In the genomic region with DNA sequence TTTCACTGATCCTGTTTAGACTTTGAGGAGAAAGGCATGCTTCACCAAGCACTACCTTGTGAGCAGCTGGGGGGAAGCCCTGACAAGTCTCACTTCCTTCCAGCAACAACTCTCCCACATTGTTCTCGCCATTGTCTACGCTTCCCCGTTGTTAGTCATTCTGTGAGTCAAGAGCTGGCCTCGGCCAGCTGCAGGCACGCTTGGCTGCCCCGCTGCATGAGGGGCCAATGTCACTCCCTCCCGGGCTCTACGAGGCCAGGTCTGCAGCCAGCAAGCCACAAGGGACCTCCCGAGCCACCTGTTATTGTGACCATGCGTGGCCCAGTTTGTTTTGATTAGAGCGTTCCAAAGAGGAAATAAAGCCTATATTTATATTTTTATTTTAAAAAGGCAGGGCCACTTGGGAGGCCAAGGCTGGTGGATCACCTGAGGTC, we compare ENCODE assay signal across 8 cellular contexts.
DNase-seq lines count a peak whose midpoint lies in the region; ATAC-seq and TF ChIP-seq lines count a peak whose summit lies in the region.

No MANE protein-coding gene starts in this region.

- H3K27ac Mint-ChIP-seq in immature natural killer cell: no peak overlapping the region

- H3K4me3 Mint-ChIP-seq in immature natural killer cell: no peak overlapping the region

- no peaks in the 10 kb centered on the region for H3K4me1 Mint-ChIP-seq in immature natural killer cell

- H3K9me3 Mint-ChIP-seq in immature natural killer cell: no peaks in the 10 kb centered on the region

- ATAC-seq in GM21737 (IDR thresholded peaks at IDR 0.05; ENCODE audit: unreplicated experiment): peak; percentile 99

- H3K27me3 ChIP-seq in mucosa of rectum (ENCODE audit: control insufficient read depth in 2 of 2, insufficient read depth in 2 of 2, low read length in 2 of 2): no peaks in the 10 kb centered on the region

- H3K4me3 ChIP-seq in astrocyte of the cerebellum (ENCODE audit: low read depth, low read length) (no peak overlapping the region), mucosa of rectum (ENCODE audit: low read length in 2 of 2) (no peak overlapping the region)

- H3K36me3 Mint-ChIP-seq in immature natural killer cell: peaks cover 0 to 7% (median 0%) of the 10 kb centered on the region in 3 donors

- H3K9ac ChIP-seq in mucosa of rectum (ENCODE audit: low read depth in 1 of 2, low read length in 2 of 2): no peak overlapping the region

- no peaks in the 10 kb centered on the region for H3K36me3 ChIP-seq in mucosa of rectum (ENCODE audit: control insufficient read depth in 2 of 2, insufficient read depth in 2 of 2, low read length in 2 of 2)

- H3K27ac ChIP-seq in mucosa of rectum (ENCODE audit: low read depth in 2 of 2, low read length in 2 of 2): peak overlapping the region; percentile 16 to 20

- in situ Hi-C loops in KBM-7 (cut with MboI; ENCODE audit: low pct_unique_long_range_greater_than_20kb, low sequenced_read_pairs): no loop called here
- in situ Hi-C loops in astrocyte of the cerebellum (cut with HindIII; ENCODE audit: low sequenced_read_pairs): no loop called here

- peaks cover 0 to 3% of the 10 kb centered on the region in 2 donors for H3K4me1 ChIP-seq in mucosa of rectum (ENCODE audit: control insufficient read depth in 2 of 2, insufficient read depth in 2 of 2, low read length in 2 of 2)

- no peaks in the 10 kb centered on the region for H3K9me3 ChIP-seq in mucosa of rectum (ENCODE audit: control insufficient read depth in 2 of 2, low read length in 2 of 2)

- no peak for TF ChIP-seq CTCF in astrocyte of the cerebellum (IDR thresholded peaks at IDR 0.05; ENCODE audit: low read depth, low read length, missing control alignments)

- DNase-seq in NCI-H748 (lab: John Stamatoyannopoulos, UW; ENCODE audit: unreplicated experiment): peak; percentile 23
- DNase-seq in NCI-H748 treated with DMSO at 0.1 percent for 48 hours (lab: John Stamatoyannopoulos, UW): no peak
- DNase-seq in KBM-7: peak; percentile 80
- DNase-seq in astrocyte of the cerebellum (ENCODE audit: low read depth): peak; percentile 75
- no peak for DNase-seq in SW480 (ENCODE audit: low spot score)
- no peak for DNase-seq in immature natural killer cell

- peaks cover 0 to 2% (median 2%) of the 10 kb centered on the region in 3 donors for H3K27me3 Mint-ChIP-seq in immature natural killer cell (ENCODE audit: low read depth in 3 of 3)

Comparison
In these comparisons a context has a peak if more than half of its experiments do, and no peak if none do; other contexts are left out.
1. DNase-seq: peak in NCI-H748 (single experiment), KBM-7 (single experiment) and astrocyte of the cerebellum (single experiment); none in NCI-H748 treated with DMSO at 0.1 percent for 48 hours (single experiment), SW480 (single experiment) and immature natural killer cell (0 of 3).